ENCODE assay signal across 8 cellular contexts in the genomic region with DNA sequence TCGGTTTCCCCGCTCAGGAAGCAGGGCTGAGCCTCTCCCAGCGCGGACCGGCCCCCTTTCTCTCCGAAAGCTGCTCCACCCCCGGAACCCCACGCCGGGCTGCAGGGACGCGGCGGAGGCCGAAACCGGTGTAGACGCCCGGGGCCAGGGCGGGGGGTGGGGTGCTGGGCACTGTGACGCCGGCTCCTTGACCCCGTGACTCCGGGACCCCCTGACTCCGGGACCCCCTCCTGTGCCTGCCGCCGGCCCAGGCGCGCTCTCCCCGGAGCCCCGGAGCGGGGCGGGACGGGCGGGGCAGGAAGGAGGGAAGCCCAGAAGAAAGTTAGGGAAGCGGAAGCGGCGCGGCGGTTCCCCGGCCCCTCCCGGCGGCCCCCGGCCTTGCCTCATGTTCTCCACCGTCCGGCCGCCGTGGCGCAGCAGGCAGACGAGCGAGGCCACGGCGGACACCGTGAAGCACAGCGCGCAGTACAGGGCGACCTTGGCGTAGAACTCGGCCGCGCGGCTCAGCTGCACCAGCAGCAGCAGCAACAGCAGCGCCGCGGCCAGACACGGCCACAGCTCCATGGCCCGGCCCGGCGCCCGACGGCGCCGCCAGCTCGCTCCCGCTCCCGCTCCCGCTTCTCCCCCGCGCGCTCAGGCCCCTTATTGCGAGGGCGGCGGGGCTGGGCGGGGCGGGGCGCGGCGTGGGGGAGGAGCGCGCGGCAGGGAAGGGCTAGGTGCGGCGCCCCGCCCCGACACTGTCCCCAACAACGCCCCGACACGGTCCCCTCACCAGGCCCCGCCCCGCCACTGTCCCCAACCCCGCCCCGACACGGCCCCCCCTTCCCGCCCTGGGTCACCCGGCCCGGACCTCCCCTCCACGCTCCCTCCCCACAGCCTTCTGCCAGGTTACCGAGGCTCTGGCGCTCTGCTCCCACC. TPM values are rescaled to one million over a fixed set of nuclear protein-coding genes. Genes with fewer than 3 reads are reported as not detected.
DNase-seq lines count a peak whose midpoint lies in the region; ATAC-seq, FAIRE-seq and TF ChIP-seq lines count a peak whose summit lies in the region.

TSS of gene AGPAT2 (minus strand) at position 664 of the 918 bp plus-strand sequence. CDS start at position 564, 100 bp downstream.

- no peak for FAIRE-seq in frontal cortex (lab: Jason Lieb, UNC)
- FAIRE-seq in pancreas (lab: Jason Lieb, UNC), result no peak

- H3K4me1 ChIP-seq in pancreas (peaks cover 35 to 59% (median 49%) of the 10 kb centered on the region in 3 donors), urinary bladder (ENCODE audit: insufficient read depth) (no peaks in the 10 kb centered on the region)

- H3K36me3 ChIP-seq in pancreas (no peaks in the 10 kb centered on the region), urinary bladder (ENCODE audit: insufficient read depth) (no peaks in the 10 kb centered on the region)

- H3K9me3 ChIP-seq in pancreas, result no peaks in the 10 kb centered on the region

- DNase-seq in 8988T (peak; percentile 96), HT1080 (ENCODE audit: low read depth) (peak; percentile 38), RPMI7951 (ENCODE audit: low read depth) (peak; percentile 64), frontal cortex (ENCODE audit: low spot score in 2 of 2) (peak; percentile 80 to 87), pancreas (peak; percentile 88 to 95 (median 93))
- peak; percentile 85 for DNase-seq in activated effector memory CD4-positive, alpha-beta T cell treated with anti-CD3 and anti-CD28 coated beads, Interleukin-2, amount 50 U/mL, for 16 hours

- ATAC-seq in GM18868 (IDR thresholded peaks at IDR 0.05; ENCODE audit: unreplicated experiment), result peak; percentile 76
- peak; percentile 67 to 81 (median 76) for ATAC-seq in pancreas

- intact Hi-C loops in pancreas (cut with DNase I), result no loop called here

- no peak for TF ChIP-seq CTCF in pancreas (IDR thresholded peaks at IDR 0.05)

- peak within 1 kb of the TSS; percentile 80 to 95 (median 88) for H3K27ac ChIP-seq in pancreas
- peak within 1 kb of the TSS; percentile 68 for H3K27ac ChIP-seq in urinary bladder (ENCODE audit: low read depth)

- H3K27me3 ChIP-seq in pancreas, result no peaks in the 10 kb centered on the region

- 0% methylated on average over 38 to 103 of the region's 106 CpGs for WGBS in pancreas, 2 donors
- 1% methylated on average over 106 of the region's 106 CpGs for WGBS in urinary bladder

- H3K4me3 ChIP-seq in pancreas (peak within 1 kb of the TSS; percentile 70 to 97 (median 92)), urinary bladder (ENCODE audit: low read depth, low read length) (peak within 1 kb of the TSS; percentile 80)

RNA-seq across cellular contexts. Expression of gene AGPAT2, which starts in this region (rescaled TPM):
- total RNA-seq in HT1080 (2014; rRNA removed; shearing (Covaris generic)), result 56.0 and 73.5 TPM in 2 replicates
- 41.2 and 55.8 TPM in 2 replicates for polyA plus RNA-seq in HT1080 (2015; cell fraction: cytosol; rRNA removed)
- polyA plus RNA-seq in HT1080 (2015; cell fraction: nucleus; rRNA removed), result 26.6 and 26.7 TPM in 2 replicates
- total RNA-seq in RPMI7951 (2014; rRNA removed; shearing (Covaris generic)), result 20.4 and 34.7 TPM in 2 replicates
- total RNA-seq in frontal cortex (1.2 TPM), pancreas (100 to 1,000 TPM in 1 of 6 donors, 10 to 100 TPM in 5; 57.0 to 105 (median 69.5) TPM), urinary bladder (9.8 TPM)
- polyA plus RNA-seq in pancreas (100 to 1,000 TPM in 1 of 2 donors, 10 to 100 TPM in 1; 94.2 to 158 TPM), urinary bladder (78.9 TPM)

Comparison
In these comparisons a context has a peak if more than half of its experiments do, and no peak if none do; other contexts are left out.
1. Peak in every context shown above with its lines: DNase-seq, ATAC-seq, H3K4me3 ChIP-seq and H3K27ac ChIP-seq.
2. DNase-seq: peak in every context shown above with its lines; median percentile 96 in 8988T; 93 in pancreas; 85 in activated effector memory CD4-positive, alpha-beta T cell treated with anti-CD3 and anti-CD28 coated beads, Interleukin-2, amount 50 U/mL, for 16 hours; 84 in frontal cortex; 64 in RPMI7951; 38 in HT1080.